1 cellular context compared by ENCODE assay signal in the genomic region with DNA sequence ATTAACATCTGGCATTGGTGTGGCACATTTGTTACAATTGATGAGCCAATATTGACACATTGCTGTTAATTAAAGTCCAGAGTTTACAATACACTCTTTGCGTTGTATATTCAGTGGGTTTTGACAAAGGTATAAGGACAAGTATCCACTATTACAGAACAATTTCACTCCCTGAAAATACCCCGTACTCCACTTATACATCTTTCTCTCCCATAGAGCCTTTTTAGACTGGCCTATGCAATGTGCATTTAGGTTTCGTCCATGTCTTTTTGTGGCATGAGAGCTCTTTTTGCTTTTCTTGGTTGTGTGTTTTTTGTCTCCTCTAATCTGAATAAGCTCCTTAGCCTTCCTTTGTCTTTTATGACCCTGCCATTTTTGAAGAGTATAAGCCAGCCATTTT.
TF ChIP-seq lines count a peak whose summit lies in the region.

No MANE protein-coding gene starts in this region.

TF ChIP-seq in SK-N-SH, 30 proteins besides CTCF, POLR2A, EP300 and RAD21 (continued from another document):
- TF ChIP-seq, protein P1, sequence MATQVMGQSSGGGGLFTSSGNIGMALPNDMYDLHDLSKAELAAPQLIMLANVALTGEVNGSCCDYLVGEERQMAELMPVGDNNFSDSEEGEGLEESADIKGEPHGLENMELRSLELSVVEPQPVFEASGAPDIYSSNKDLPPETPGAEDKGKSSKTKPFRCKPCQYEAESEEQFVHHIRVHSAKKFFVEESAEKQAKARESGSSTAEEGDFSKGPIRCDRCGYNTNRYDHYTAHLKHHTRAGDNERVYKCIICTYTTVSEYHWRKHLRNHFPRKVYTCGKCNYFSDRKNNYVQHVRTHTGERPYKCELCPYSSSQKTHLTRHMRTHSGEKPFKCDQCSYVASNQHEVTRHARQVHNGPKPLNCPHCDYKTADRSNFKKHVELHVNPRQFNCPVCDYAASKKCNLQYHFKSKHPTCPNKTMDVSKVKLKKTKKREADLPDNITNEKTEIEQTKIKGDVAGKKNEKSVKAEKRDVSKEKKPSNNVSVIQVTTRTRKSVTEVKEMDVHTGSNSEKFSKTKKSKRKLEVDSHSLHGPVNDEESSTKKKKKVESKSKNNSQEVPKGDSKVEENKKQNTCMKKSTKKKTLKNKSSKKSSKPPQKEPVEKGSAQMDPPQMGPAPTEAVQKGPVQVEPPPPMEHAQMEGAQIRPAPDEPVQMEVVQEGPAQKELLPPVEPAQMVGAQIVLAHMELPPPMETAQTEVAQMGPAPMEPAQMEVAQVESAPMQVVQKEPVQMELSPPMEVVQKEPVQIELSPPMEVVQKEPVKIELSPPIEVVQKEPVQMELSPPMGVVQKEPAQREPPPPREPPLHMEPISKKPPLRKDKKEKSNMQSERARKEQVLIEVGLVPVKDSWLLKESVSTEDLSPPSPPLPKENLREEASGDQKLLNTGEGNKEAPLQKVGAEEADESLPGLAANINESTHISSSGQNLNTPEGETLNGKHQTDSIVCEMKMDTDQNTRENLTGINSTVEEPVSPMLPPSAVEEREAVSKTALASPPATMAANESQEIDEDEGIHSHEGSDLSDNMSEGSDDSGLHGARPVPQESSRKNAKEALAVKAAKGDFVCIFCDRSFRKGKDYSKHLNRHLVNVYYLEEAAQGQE (IDR thresholded peaks at IDR 0.05; ENCODE audit: low read depth, low read length) = no peak
- TF ChIP-seq NFIC (IDR thresholded peaks at IDR 0.05; ENCODE audit: borderline replicate concordance) (no peak), SIN3A (IDR thresholded peaks at IDR 0.05; ENCODE audit: borderline replicate concordance, low read depth, low read length) (no peak), POLR2AphosphoS5 (IDR thresholded peaks at IDR 0.05; ENCODE audit: low read depth, low read length) (no peak), FOXJ3 (CRISPR knock-in tag; IDR thresholded peaks at IDR 0.05) (no peak), TCF12 (IDR thresholded peaks at IDR 0.05) (no peak), CHD2 (IDR thresholded peaks at IDR 0.05; ENCODE audit: low read length, partially characterized antibody) (no peak)
- TF ChIP-seq, protein P2, sequence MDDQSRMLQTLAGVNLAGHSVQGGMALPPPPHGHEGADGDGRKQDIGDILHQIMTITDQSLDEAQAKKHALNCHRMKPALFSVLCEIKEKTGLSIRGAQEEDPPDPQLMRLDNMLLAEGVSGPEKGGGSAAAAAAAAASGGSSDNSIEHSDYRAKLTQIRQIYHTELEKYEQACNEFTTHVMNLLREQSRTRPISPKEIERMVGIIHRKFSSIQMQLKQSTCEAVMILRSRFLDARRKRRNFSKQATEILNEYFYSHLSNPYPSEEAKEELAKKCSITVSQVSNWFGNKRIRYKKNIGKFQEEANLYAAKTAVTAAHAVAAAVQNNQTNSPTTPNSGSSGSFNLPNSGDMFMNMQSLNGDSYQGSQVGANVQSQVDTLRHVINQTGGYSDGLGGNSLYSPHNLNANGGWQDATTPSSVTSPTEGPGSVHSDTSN (IDR thresholded peaks at IDR 0.05) = no peak
- TF ChIP-seq, protein P3, sequence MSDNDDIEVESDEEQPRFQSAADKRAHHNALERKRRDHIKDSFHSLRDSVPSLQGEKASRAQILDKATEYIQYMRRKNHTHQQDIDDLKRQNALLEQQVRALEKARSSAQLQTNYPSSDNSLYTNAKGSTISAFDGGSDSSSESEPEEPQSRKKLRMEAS (IDR thresholded peaks at IDR 0.05; ENCODE audit: low read depth) = no peak
- TF ChIP-seq, protein P4, sequence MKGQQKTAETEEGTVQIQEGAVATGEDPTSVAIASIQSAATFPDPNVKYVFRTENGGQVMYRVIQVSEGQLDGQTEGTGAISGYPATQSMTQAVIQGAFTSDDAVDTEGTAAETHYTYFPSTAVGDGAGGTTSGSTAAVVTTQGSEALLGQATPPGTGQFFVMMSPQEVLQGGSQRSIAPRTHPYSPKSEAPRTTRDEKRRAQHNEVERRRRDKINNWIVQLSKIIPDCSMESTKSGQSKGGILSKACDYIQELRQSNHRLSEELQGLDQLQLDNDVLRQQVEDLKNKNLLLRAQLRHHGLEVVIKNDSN (IDR thresholded peaks at IDR 0.05; ENCODE audit: borderline replicate concordance, low read depth) = no peak
